1 cellular context compared by ENCODE assay signal in genomic region chr9:137532891-137533468, GRCh38.
A peak's percentile ranks its signal among the peaks of the same experiment; 100 is the strongest.
TF ChIP-seq lines count a peak whose summit lies in the region.

No MANE protein-coding gene starts in this region.

TF ChIP-seq in K562, 482 proteins besides CTCF, POLR2A, EP300 and RAD21:
- TF ChIP-seq MCM2 (IDR thresholded peaks at IDR 0.05; ENCODE audit: low read depth): 0 out of 2 replicates have a peak, but pooled peaks have one; percentile 23
- peak; percentile 36 for TF ChIP-seq SMAD4 (CRISPR knock-in tag; conservative IDR thresholded peaks at IDR 0.05)
- 0 out of 2 replicates have a peak, but pooled peaks have one; percentile 16 for TF ChIP-seq ADNP (tag; IDR thresholded peaks at IDR 0.05)
- TF ChIP-seq ZNF263 (CRISPR knock-in tag; IDR thresholded peaks at IDR 0.05; ENCODE audit: borderline replicate concordance): peak; percentile 98
